8 cellular contexts compared by ENCODE assay signal in genomic region chr4:76214269-76214628, GRCh38. TPM values are rescaled to one million over a fixed set of nuclear protein-coding genes. Genes with fewer than 3 reads are reported as not detected.
A peak's percentile ranks its signal among the peaks of the same experiment; 100 is the strongest.
DNase-seq lines count a peak whose midpoint lies in the region; ATAC-seq and TF ChIP-seq lines count a peak whose summit lies in the region.

No MANE protein-coding gene starts in this region.

- H2AFZ ChIP-seq in OCI-LY3 (ENCODE audit: low read depth, low read length), result peak overlapping the region; percentile 86

- H3K27me3 ChIP-seq in right atrium auricular region (no peaks in the 10 kb centered on the region), OCI-LY3 (ENCODE audit: low read depth, low read length) (peaks cover 30% of the 10 kb centered on the region)

- ATAC-seq in Right ventricle myocardium superior (ENCODE audit: poor library complexity) (no peak), HG03565 (IDR thresholded peaks at IDR 0.05; ENCODE audit: unreplicated experiment) (no peak)

- intact Hi-C loops in Right ventricle myocardium superior (cut with DNase I), result no loop called here

- peak overlapping the region; percentile 96 for H3K4me2 ChIP-seq in OCI-LY3 (ENCODE audit: low read length)

- H3K27ac ChIP-seq in right atrium auricular region (peak overlapping the region; percentile 98 to 99), OCI-LY3 (ENCODE audit: low read length) (peak overlapping the region; percentile 61), epithelial cell of prostate (peak overlapping the region; percentile 87)

- peak overlapping the region; percentile 67 for H3K9ac ChIP-seq in OCI-LY3 (ENCODE audit: low read length)

- TF ChIP-seq CTCF in right atrium auricular region (IDR thresholded peaks at IDR 0.05), result no peak
- TF ChIP-seq CTCF in OCI-LY3 (IDR thresholded peaks at IDR 0.05; ENCODE audit: low read depth, low read length), result no peak

- peaks cover 0 to 65% of the 10 kb centered on the region in 2 donors for H3K4me1 ChIP-seq in right atrium auricular region
- peaks cover 46% of the 10 kb centered on the region for H3K4me1 ChIP-seq in OCI-LY3 (ENCODE audit: low read length)

- peak overlapping the region; percentile 76 to 81 for H3K4me3 ChIP-seq in right atrium auricular region
- H3K4me3 ChIP-seq in OCI-LY3 (ENCODE audit: low read length), result peak overlapping the region; percentile 89

- no peaks in the 10 kb centered on the region for H3K9me3 ChIP-seq in right atrium auricular region
- H3K9me3 ChIP-seq in OCI-LY3 (ENCODE audit: insufficient read depth, low read length), result no peaks in the 10 kb centered on the region

- peaks cover 5% of the 10 kb centered on the region for H4K20me1 ChIP-seq in OCI-LY3 (ENCODE audit: insufficient read depth, low read length)

- DNase-seq in right atrium auricular region (ENCODE audit: low spot score) (no peak), Right ventricle myocardium superior (no peak), epithelial cell of prostate (ENCODE audit: low read depth, low spot score) (no peak), pons (ENCODE audit: low spot score) (peak; percentile 37), NCI-H187 treated with DMSO at 0.1 percent for 48 hours (lab: John Stamatoyannopoulos, UW) (no peak), NOMO-1 treated with dmso at 0.1 percent for 144 hours (lab: John Stamatoyannopoulos, UW; ENCODE audit: unreplicated experiment) (no peak)

- H3K36me3 ChIP-seq in right atrium auricular region (no peaks in the 10 kb centered on the region), OCI-LY3 (replicated peaks; ENCODE audit: low read depth, low read length) (no peaks in the 10 kb centered on the region)

- no peaks in the 10 kb centered on the region for H3K79me2 ChIP-seq in OCI-LY3 (ENCODE audit: low read length)

RNA-seq across cellular contexts. Expression of gene SCARB2, which starts 0.6 kb away (rescaled TPM):
- 100 to 1,000 TPM in 1 of 2 donors, 10 to 100 TPM in 1; 86.4 to 103 TPM for total RNA-seq in right atrium auricular region
- 96.3 TPM for total RNA-seq in Right ventricle myocardium superior

RNA-seq across cellular contexts. Expression of gene FAM47E, which starts 37.3 kb away (rescaled TPM):
- total RNA-seq in right atrium auricular region (1 to 10 TPM; 1.0 to 2.2 TPM), Right ventricle myocardium superior (2.0 TPM)
